Comparison of ENCODE assay signal across 10 cellular contexts in the genomic region with DNA sequence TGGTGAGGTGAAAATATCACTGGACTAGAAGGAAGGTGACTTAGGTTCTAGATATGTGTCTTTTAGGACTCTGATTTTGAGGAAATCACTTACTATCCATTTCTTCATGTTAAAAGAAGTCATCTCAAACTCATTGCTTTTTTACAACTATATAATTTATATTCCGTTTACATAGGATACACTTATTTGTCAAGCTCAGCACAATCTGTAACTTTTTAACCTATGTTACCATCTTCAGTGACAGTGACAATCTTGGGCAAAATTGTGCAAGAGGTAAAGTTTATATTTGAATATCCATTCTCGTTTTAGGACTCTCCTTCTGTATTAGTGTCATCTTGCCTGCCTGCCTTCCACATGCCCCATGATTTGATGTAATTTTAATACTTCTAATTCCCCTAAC.
"Had no signal": no experiment of that assay in that cellular context is flagged by ENCODE, and none has a peak within 500 bp of the region (broad histone marks: within the 10 kb centered on the region; RNA-seq: fewer than 3 reads in every experiment).

No MANE protein-coding gene starts in this region.

- H3K9me3 ChIP-seq: HAP-1 had no signal

- FAIRE-seq: H1 had no signal

- H3K4me2 ChIP-seq: GM23338 had no signal

- H3K4me3 ChIP-seq: GM23248, GM23338, HAP-1 had no signal

- H2AFZ ChIP-seq: GM23248 had no signal

- ATAC-seq: GM23338, HCT116 had no signal

- H3K9ac ChIP-seq: GM23248 had no signal

- DNase-seq: GM23248, GOT3, H7, H9, HCEC 1CT, HFFc6 had no signal

- H3K36me3 ChIP-seq: HAP-1 had no signal

- H3K27ac ChIP-seq: GM23248 had no signal
